8 cellular contexts compared by ENCODE assay signal in genomic region chr12:88578821-88579518, GRCh38. TPM values are rescaled to one million over a fixed set of nuclear protein-coding genes. Genes with fewer than 3 reads are reported as not detected.
A peak's percentile ranks its signal among the peaks of the same experiment; 100 is the strongest.
DNase-seq lines count a peak whose midpoint lies in the region; ATAC-seq and TF ChIP-seq lines count a peak whose summit lies in the region.

No MANE protein-coding gene starts in this region.

- intact Hi-C loops in breast epithelium (cut with DNase I; ENCODE audit: low total_unique reads): no loop called here
- intact Hi-C loops in left lung (cut with DNase I): no loop called here
- intact Hi-C loops in vagina (cut with DNase I): no loop called here

- peak overlapping the region; percentile 78 to 81 for H3K27ac ChIP-seq in breast epithelium
- peak overlapping the region; percentile 81 to 86 for H3K27ac ChIP-seq in left lung
- H3K27ac ChIP-seq in vagina: peak overlapping the region; percentile 88

- H3K36me3 ChIP-seq in breast epithelium: no peaks in the 10 kb centered on the region
- no peaks in the 10 kb centered on the region for H3K36me3 ChIP-seq in left lung
- H3K36me3 ChIP-seq in vagina: no peaks in the 10 kb centered on the region

- H3K4me1 ChIP-seq in breast epithelium: no peaks in the 10 kb centered on the region
- peaks cover 8 to 15% of the 10 kb centered on the region in 2 donors for H3K4me1 ChIP-seq in left lung
- H3K4me1 ChIP-seq in vagina: peaks cover 39% of the 10 kb centered on the region

- H3K9me3 ChIP-seq in breast epithelium (no peaks in the 10 kb centered on the region), left lung (no peaks in the 10 kb centered on the region), vagina (no peaks in the 10 kb centered on the region)

- TF ChIP-seq CTCF in breast epithelium (IDR thresholded peaks at IDR 0.05) (peak in 2 of 3 donors; percentile 31 to 44), left lung (IDR thresholded peaks at IDR 0.05) (peak; percentile 43 to 50), vagina (IDR thresholded peaks at IDR 0.05) (peak in 1 of 3 experiments; percentile 33)

- H3K27me3 ChIP-seq in breast epithelium: no peaks in the 10 kb centered on the region
- H3K27me3 ChIP-seq in left lung: peaks cover 0 to 41% of the 10 kb centered on the region in 2 donors
- no peaks in the 10 kb centered on the region for H3K27me3 ChIP-seq in vagina

- peak overlapping the region; percentile 55 to 90 (median 74) for H3K4me3 ChIP-seq in breast epithelium
- peak overlapping the region; percentile 54 to 68 for H3K4me3 ChIP-seq in left lung
- H3K4me3 ChIP-seq in vagina: peak overlapping the region; percentile 73 to 84

- peak; percentile 46 for DNase-seq in NCI-H1436 (lab: John Stamatoyannopoulos, UW)
- DNase-seq in NCI-H1436 treated with DMSO at 0.1 percent for 48 hours (lab: John Stamatoyannopoulos, UW): no peak
- DNase-seq in NCI-H345 treated with DMSO at 0.1 percent for 48 hours (lab: John Stamatoyannopoulos, UW; ENCODE audit: unreplicated experiment): peak; percentile 84
- DNase-seq in breast epithelium (ENCODE audit: low spot score in 2 of 2): no peak
- DNase-seq in left lung: no peak
- no peak for DNase-seq in vagina (ENCODE audit: extremely low spot score in 2 of 2)
- DNase-seq in stimulated activated CD4-positive, alpha-beta T cell treated with anti-CD3 and anti-CD28 coated beads, Interleukin-4, amount 100 ng/mL, for 1 hour: no peak

- no peak for TF ChIP-seq POLR2A in breast epithelium (IDR thresholded peaks at IDR 0.05)
- TF ChIP-seq POLR2A in vagina (IDR thresholded peaks at IDR 0.05): no peak

- ATAC-seq in left lung (peak; percentile 43), GM21447 (IDR thresholded peaks at IDR 0.05; ENCODE audit: unreplicated experiment) (no peak)

RNA-seq across cellular contexts. Expression of gene KITLG, which starts 1.3 kb away (rescaled TPM):
- total RNA-seq in breast epithelium: 10 to 100 TPM; 18.4 to 31.8 (median 26.5) TPM
- total RNA-seq in left lung: 10 to 100 TPM; 52.6 to 69.1 TPM
- total RNA-seq in vagina: 20.4 TPM

Comparison
In these comparisons a context has a peak if more than half of its experiments do, and no peak if none do; other contexts are left out.
1. DNase-seq: peak in NCI-H1436 (single experiment) and NCI-H345 treated with DMSO at 0.1 percent for 48 hours (single experiment); none in NCI-H1436 treated with DMSO at 0.1 percent for 48 hours (single experiment), breast epithelium (0 of 2), left lung (0 of 2), vagina (0 of 2) and stimulated activated CD4-positive, alpha-beta T cell treated with anti-CD3 and anti-CD28 coated beads, Interleukin-4, amount 100 ng/mL, for 1 hour (single experiment).
2. Peak in every context shown above with its lines, with median percentiles within 50 percentile points of each other: H3K27ac ChIP-seq and H3K4me3 ChIP-seq.